Comparison of ENCODE assay signal across 25 cellular contexts in genomic region chr7:24752073-24752800, GRCh38.
"Had no signal": no experiment of that assay in that cellular context is flagged by ENCODE, and none has a peak within 500 bp of the region (broad histone marks: within the 10 kb centered on the region; RNA-seq: fewer than 3 reads in every experiment).

No MANE protein-coding gene starts in this region.

- H3K27ac ChIP-seq: esophagus squamous epithelium, gastroesophageal sphincter, right lobe of liver, skin epidermis, stomach, WERI-Rb-1 had no signal

- FAIRE-seq: astrocyte, bronchial epithelial cell, islet of Langerhans had no signal

- H3K9me3 ChIP-seq: esophagus squamous epithelium, gastroesophageal sphincter, right lobe of liver, stomach had no signal

- ATAC-seq: activated T-cell treated with anti-CD3 and anti-CD28 coated beads, Interleukin-2, amount 50 U/mL, for 4 hours; gastroesophageal sphincter; left ventricle myocardium superior; natural killer cell treated with Interleukin-12 subunit alpha and Interleukin-12 subunit beta and Interleukin-15 and Interleukin-18, amount 100 ng/mL, for 72 hours; right lobe of liver; stimulated activated memory B cell treated with anti-CD40 and anti-IgM and Interleukin-4, amounts not matched to agents 10 μg/mL and 1 μg/mL and 100 μg/mL, for 72 hours; T-cell had no signal

- H3K36me3 ChIP-seq: esophagus squamous epithelium, gastroesophageal sphincter, right lobe of liver, stomach, WERI-Rb-1 had no signal

- H3K4me1 ChIP-seq: right lobe of liver had no signal

- H3K27me3 ChIP-seq: gastroesophageal sphincter, right lobe of liver had no signal

- H3K4me3 ChIP-seq: esophagus squamous epithelium, gastroesophageal sphincter, right lobe of liver, skin epidermis, stomach had no signal

- DNase-seq: activated CD4-positive, alpha-beta T cell treated with anti-CD3 and anti-CD28 coated beads for 1 hour; activated CD4-positive, alpha-beta T cell treated with anti-CD3 and anti-CD28 coated beads, Interleukin-2, amount 50 U/mL, for 1 hour; activated CD8-positive, alpha-beta memory T cell treated with anti-CD3 and anti-CD28 coated beads for 24 hours; activated CD8-positive, alpha-beta memory T cell treated with anti-CD3 and anti-CD28 coated beads, Interleukin-2, amount 50 U/mL, for 48 hours; activated naive CD4-positive, alpha-beta T cell; activated naive CD8-positive, alpha-beta T cell treated with anti-CD3 and anti-CD28 coated beads for 36 hours; activated T-cell treated with anti-CD3 and anti-CD28 coated beads, Interleukin-2, amount 50 U/mL, for 4 hours; cerebellar nuclear complex; cortex of kidney; endodermal cell; esophagus squamous epithelium; head of caudate nucleus; hypothalamus; left ventricle myocardium superior; right lobe of liver; stomach; T-cell; WERI-Rb-1 had no signal
